1 cellular context compared by ENCODE assay signal in genomic region chr6:31419842-31420241, GRCh38.
TF ChIP-seq lines count a peak whose summit lies in the region.

No MANE protein-coding gene starts in this region.

TF ChIP-seq in SK-N-SH treated with all-trans-retinoic acid at 6 μM for 48 hours, 23 proteins besides CTCF, POLR2A, EP300 and RAD21 (continued from another document):
- TF ChIP-seq, protein P1, sequence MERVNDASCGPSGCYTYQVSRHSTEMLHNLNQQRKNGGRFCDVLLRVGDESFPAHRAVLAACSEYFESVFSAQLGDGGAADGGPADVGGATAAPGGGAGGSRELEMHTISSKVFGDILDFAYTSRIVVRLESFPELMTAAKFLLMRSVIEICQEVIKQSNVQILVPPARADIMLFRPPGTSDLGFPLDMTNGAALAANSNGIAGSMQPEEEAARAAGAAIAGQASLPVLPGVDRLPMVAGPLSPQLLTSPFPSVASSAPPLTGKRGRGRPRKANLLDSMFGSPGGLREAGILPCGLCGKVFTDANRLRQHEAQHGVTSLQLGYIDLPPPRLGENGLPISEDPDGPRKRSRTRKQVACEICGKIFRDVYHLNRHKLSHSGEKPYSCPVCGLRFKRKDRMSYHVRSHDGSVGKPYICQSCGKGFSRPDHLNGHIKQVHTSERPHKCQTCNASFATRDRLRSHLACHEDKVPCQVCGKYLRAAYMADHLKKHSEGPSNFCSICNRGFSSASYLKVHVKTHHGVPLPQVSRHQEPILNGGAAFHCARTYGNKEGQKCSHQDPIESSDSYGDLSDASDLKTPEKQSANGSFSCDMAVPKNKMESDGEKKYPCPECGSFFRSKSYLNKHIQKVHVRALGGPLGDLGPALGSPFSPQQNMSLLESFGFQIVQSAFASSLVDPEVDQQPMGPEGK (CRISPR knock-in tag; IDR thresholded peaks at IDR 0.05; ENCODE audit: borderline replicate concordance) = no peak
- TF ChIP-seq GLIS3 (CRISPR knock-in tag; IDR thresholded peaks at IDR 0.05) (no peak), CSRNP3 (CRISPR knock-in tag; IDR thresholded peaks at IDR 0.05) (no peak), TOX (CRISPR knock-in tag; IDR thresholded peaks at IDR 0.05; ENCODE audit: borderline replicate concordance) (no peak), SNAI2 (CRISPR knock-in tag; IDR thresholded peaks at IDR 0.05) (no peak), ISL1 (CRISPR knock-in tag; IDR thresholded peaks at IDR 0.05) (no peak), POU6F1 (CRISPR knock-in tag; IDR thresholded peaks at IDR 0.05; ENCODE audit: borderline replicate concordance, low read depth) (no peak), PPARA (CRISPR knock-in tag; IDR thresholded peaks at IDR 0.05; ENCODE audit: borderline replicate concordance) (no peak), CSDC2 (CRISPR knock-in tag; IDR thresholded peaks at IDR 0.05) (no peak)
- TF ChIP-seq, protein P2, sequence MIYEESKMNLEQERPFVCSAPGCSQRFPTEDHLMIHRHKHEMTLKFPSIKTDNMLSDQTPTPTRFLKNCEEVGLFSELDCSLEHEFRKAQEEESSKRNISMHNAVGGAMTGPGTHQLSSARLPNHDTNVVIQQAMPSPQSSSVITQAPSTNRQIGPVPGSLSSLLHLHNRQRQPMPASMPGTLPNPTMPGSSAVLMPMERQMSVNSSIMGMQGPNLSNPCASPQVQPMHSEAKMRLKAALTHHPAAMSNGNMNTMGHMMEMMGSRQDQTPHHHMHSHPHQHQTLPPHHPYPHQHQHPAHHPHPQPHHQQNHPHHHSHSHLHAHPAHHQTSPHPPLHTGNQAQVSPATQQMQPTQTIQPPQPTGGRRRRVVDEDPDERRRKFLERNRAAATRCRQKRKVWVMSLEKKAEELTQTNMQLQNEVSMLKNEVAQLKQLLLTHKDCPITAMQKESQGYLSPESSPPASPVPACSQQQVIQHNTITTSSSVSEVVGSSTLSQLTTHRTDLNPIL (CRISPR knock-in tag; IDR thresholded peaks at IDR 0.05; ENCODE audit: low read depth) = no peak
TF ChIP-seq in SK-N-SH treated with all-trans-retinoic acid at 6 μM for 48 hours: peak in this region for 0.
